ENCODE assay signal across 20 cellular contexts in genomic region chr11:126327280-126328000, GRCh38. TPM values are rescaled to one million over a fixed set of nuclear protein-coding genes. Genes with fewer than 3 reads are reported as not detected.
DNase-seq lines count a peak whose midpoint lies in the region; ATAC-seq and TF ChIP-seq lines count a peak whose summit lies in the region.
"Had no signal": no experiment of that assay in that cellular context is flagged by ENCODE, and none has a peak within 500 bp of the region (broad histone marks: within the 10 kb centered on the region; RNA-seq: fewer than 3 reads in every experiment).

No MANE protein-coding gene starts in this region.

- no peaks in the 10 kb centered on the region for H3K9me3 ChIP-seq in body of pancreas
- H3K9me3 ChIP-seq: BE2C, esophagus squamous epithelium, SK-N-SH had no signal

- no peak for DNase-seq in activated T-cell treated with anti-CD3 and anti-CD28 coated beads, Interleukin-2, amount 50 U/mL, for 72 hours
- DNase-seq in activated T-cell treated with anti-CD3 and anti-CD28 coated beads, Interleukin-2, amount 50 U/mL, for 48 hours: no peak
- DNase-seq in body of pancreas (peak in 1 of 4 donors; percentile 38), mucosa of gallbladder (ENCODE audit: low spot score) (peak; percentile 76), KBM-7 (no peak)
- DNase-seq in effector CD4-positive, alpha-beta T cell: no peak
- DNase-seq: activated CD4-positive, alpha-beta T cell treated with anti-CD3 and anti-CD28 coated beads for 48 hours; activated CD8-positive, alpha-beta memory T cell treated with anti-CD3 and anti-CD28 coated beads, Interleukin-2, amount 50 U/mL, for 4 hours; activated gamma-delta T cell; amygdala; BE2C; DMS79; esophagus squamous epithelium; NCI-H1930; NCI-H446; SK-N-SH; stimulated activated naive CD4-positive, alpha-beta T cell treated with Interleukin-2 at 50 U/mL for 16 hours; trophoblast cell had no signal

- H3K27me3 Mint-ChIP-seq in activated T-cell treated with anti-CD3 and anti-CD28 coated beads, Interleukin-2, amount 50 U/mL, for 72 hours (ENCODE audit: low read depth): no peaks in the 10 kb centered on the region

- ATAC-seq in activated T-cell treated with anti-CD3 and anti-CD28 coated beads, Interleukin-2, amount 50 U/mL, for 72 hours (replicated peaks in 1 of 2): no peak
- ATAC-seq in body of pancreas: peak; percentile 74
- ATAC-seq in GM19455 (IDR thresholded peaks at IDR 0.05; ENCODE audit: unreplicated experiment): no peak

- peaks cover 16% of the 10 kb centered on the region for H3K4me1 ChIP-seq in body of pancreas
- no peaks in the 10 kb centered on the region for H3K4me1 ChIP-seq in urinary bladder (ENCODE audit: insufficient read depth)

- no peaks in the 10 kb centered on the region for H3K36me3 Mint-ChIP-seq in activated T-cell treated with anti-CD3 and anti-CD28 coated beads, Interleukin-2, amount 50 U/mL, for 72 hours (ENCODE audit: insufficient read depth in 2 of 2)

- H3K4me1 Mint-ChIP-seq in activated T-cell treated with anti-CD3 and anti-CD28 coated beads, Interleukin-2, amount 50 U/mL, for 72 hours (ENCODE audit: low read depth): peaks cover 23% of the 10 kb centered on the region

- WGBS in body of pancreas, 2 donors: 57% methylated on average over 17 of the region's 17 CpGs
- 84% methylated on average over 17 of the region's 17 CpGs for WGBS in urinary bladder

- no peaks in the 10 kb centered on the region for H3K27me3 ChIP-seq in body of pancreas
- H3K27me3 ChIP-seq: BE2C, esophagus squamous epithelium had no signal

- no peaks in the 10 kb centered on the region for H3K9me3 Mint-ChIP-seq in activated T-cell treated with anti-CD3 and anti-CD28 coated beads, Interleukin-2, amount 50 U/mL, for 72 hours

- H3K27ac Mint-ChIP-seq in activated T-cell treated with anti-CD3 and anti-CD28 coated beads, Interleukin-2, amount 50 U/mL, for 72 hours: peak overlapping the region; percentile 75

- H3K36me3 ChIP-seq in body of pancreas (replicated peaks in 1 of 2; ENCODE audit: insufficient read depth in 1 of 2, low read depth in 2 of 2) (peaks cover 0 to 2% of the 10 kb centered on the region in 2 donors), urinary bladder (ENCODE audit: insufficient read depth) (no peaks in the 10 kb centered on the region)
- H3K36me3 ChIP-seq: BE2C had no signal

- no peak for TF ChIP-seq CTCF in body of pancreas (IDR thresholded peaks at IDR 0.05)

- H3K4me3 ChIP-seq in body of pancreas (no peak overlapping the region), urinary bladder (ENCODE audit: low read depth, low read length) (no peak overlapping the region)
- H3K4me3 ChIP-seq: esophagus squamous epithelium had no signal

- in situ Hi-C loops in KBM-7 (cut with MboI; ENCODE audit: low pct_unique_long_range_greater_than_20kb, low sequenced_read_pairs): no loop called here

- H3K4me3 Mint-ChIP-seq in activated T-cell treated with anti-CD3 and anti-CD28 coated beads, Interleukin-2, amount 50 U/mL, for 72 hours: no peak overlapping the region

- TF ChIP-seq POLR2A in body of pancreas (IDR thresholded peaks at IDR 0.05): no peak

- H3K27ac ChIP-seq in body of pancreas (peak overlapping the region in 3 of 4 donors; percentile 15 to 58 (median 56)), urinary bladder (ENCODE audit: low read depth) (peak overlapping the region; percentile 55)
- H3K27ac ChIP-seq: esophagus squamous epithelium had no signal

- intact Hi-C loops in body of pancreas (cut with DNase I): no loop called here

RNA-seq across cellular contexts. Expression of gene DCPS, which starts 23.6 kb away (rescaled TPM):
- total RNA-seq in activated T-cell treated with anti-CD3 and anti-CD28 coated beads, Interleukin-2, amount 50 U/mL, for 72 hours: 10 to 100 TPM; 33.9 to 37.7 TPM
- 10 to 100 TPM in 1 of 2 donors, 1 to 10 TPM in 1; 3.0 to 17.9 TPM for total RNA-seq in body of pancreas
- 34.6 TPM for total RNA-seq in mucosa of gallbladder
- total RNA-seq in urinary bladder: 6.7 TPM
- 28.3 TPM for polyA plus RNA-seq in urinary bladder

RNA-seq across cellular contexts. Expression of gene ST3GAL4, which starts 28.0 kb away (rescaled TPM):
- 10 to 100 TPM; 10.9 to 12.1 TPM for total RNA-seq in activated T-cell treated with anti-CD3 and anti-CD28 coated beads, Interleukin-2, amount 50 U/mL, for 72 hours
- total RNA-seq in body of pancreas: 10 to 100 TPM in 1 of 2 donors, 1 to 10 TPM in 1; 7.5 to 14.8 TPM
- total RNA-seq in mucosa of gallbladder: 19.4 TPM
- total RNA-seq in urinary bladder: 35.2 TPM
- 48.5 TPM for polyA plus RNA-seq in urinary bladder

RNA-seq across cellular contexts. Expression of gene TIRAP, which starts 44.5 kb away (rescaled TPM):
- total RNA-seq in activated T-cell treated with anti-CD3 and anti-CD28 coated beads, Interleukin-2, amount 50 U/mL, for 72 hours: 10 to 100 TPM; 14.0 to 15.2 TPM
- total RNA-seq in body of pancreas: 10 to 100 TPM in 1 of 2 donors, 1 to 10 TPM in 1; 8.3 to 13.5 TPM
- 20.7 TPM for total RNA-seq in mucosa of gallbladder
- 5.8 TPM for total RNA-seq in urinary bladder
- polyA plus RNA-seq in urinary bladder: 11.5 TPM

RNA-seq across cellular contexts. Expression of gene FOXRED1, which starts 58.5 kb away (rescaled TPM):
- 10 to 100 TPM; 35.0 to 51.9 TPM for total RNA-seq in activated T-cell treated with anti-CD3 and anti-CD28 coated beads, Interleukin-2, amount 50 U/mL, for 72 hours
- total RNA-seq in body of pancreas (10 to 100 TPM in 1 of 2 donors, 1 to 10 TPM in 1; 9.3 to 19.1 TPM), mucosa of gallbladder (29.3 TPM), urinary bladder (11.4 TPM)
- 20.4 TPM for polyA plus RNA-seq in urinary bladder

RNA-seq across cellular contexts. Expression of gene SRPRA, which starts 58.7 kb away (rescaled TPM):
- total RNA-seq in activated T-cell treated with anti-CD3 and anti-CD28 coated beads, Interleukin-2, amount 50 U/mL, for 72 hours: 100 to 1,000 TPM; 118 to 136 TPM
- total RNA-seq in body of pancreas: 100 to 1,000 TPM; 120 to 191 TPM
- 138 TPM for total RNA-seq in mucosa of gallbladder
- 35.1 TPM for total RNA-seq in urinary bladder
- 92.8 TPM for polyA plus RNA-seq in urinary bladder
